18 cellular contexts compared by ENCODE assay signal in genomic region chr9:18390393-18390792, GRCh38.
A peak's percentile ranks its signal among the peaks of the same experiment; 100 is the strongest.
DNase-seq lines count a peak whose midpoint lies in the region; ATAC-seq and TF ChIP-seq lines count a peak whose summit lies in the region.
"Had no signal": no experiment of that assay in that cellular context is flagged by ENCODE, and none has a peak within 500 bp of the region (broad histone marks: within the 10 kb centered on the region; RNA-seq: fewer than 3 reads in every experiment).

No MANE protein-coding gene starts in this region.

- no peak overlapping the region for H3K27ac Mint-ChIP-seq in type B pancreatic cell
- H3K27ac Mint-ChIP-seq: activated B cell treated with CpG ODN at 0.5 μM for 24 hours; stimulated activated naive CD8-positive, alpha-beta T cell treated with anti-CD3 and anti-CD28 coated beads, Interleukin-15, amount 100 ng/mL, for 72 hours had no signal

- POLR2A ChIA-PET in AG04450 (lab: Yijun Ruan, JAX): no interaction called here

- no peaks in the 10 kb centered on the region for H3K27me3 Mint-ChIP-seq in type B pancreatic cell
- H3K27me3 Mint-ChIP-seq: activated B cell treated with CpG ODN at 0.5 μM for 24 hours; central memory CD8-positive, alpha-beta T cell had no signal

- H3K4me1 Mint-ChIP-seq in type B pancreatic cell (ENCODE audit: unreplicated experiment): peaks cover 8% of the 10 kb centered on the region
- H3K4me1 Mint-ChIP-seq: activated B cell treated with CpG ODN at 0.5 μM for 24 hours; central memory CD8-positive, alpha-beta T cell; stimulated activated naive CD8-positive, alpha-beta T cell treated with anti-CD3 and anti-CD28 coated beads, Interleukin-15, amount 100 ng/mL, for 72 hours had no signal

- H3K27me3 ChIP-seq in AG04450 (ENCODE audit: control insufficient read depth, insufficient read depth, low read length): no peaks in the 10 kb centered on the region
- H3K27me3 ChIP-seq: BLaER1 treated with 17β-estradiol and CSF1 and Interleukin-3, amounts not matched to agents 10 nM and 100 nM had no signal

- H3K36me3 Mint-ChIP-seq in type B pancreatic cell: no peaks in the 10 kb centered on the region

- H3K4me3 Mint-ChIP-seq in type B pancreatic cell: no peak overlapping the region
- H3K4me3 Mint-ChIP-seq: activated B cell treated with CpG ODN at 0.5 μM for 24 hours; central memory CD8-positive, alpha-beta T cell; stimulated activated naive CD8-positive, alpha-beta T cell treated with anti-CD3 and anti-CD28 coated beads, Interleukin-15, amount 100 ng/mL, for 72 hours had no signal

- CTCF ChIA-PET in AG04450 (lab: Charles Lee): interaction anchor here (1.1 to 2.2 kb wide), 2 partner anchors 80 to 135 kb away, joined by 3 to 9 read pairs; no protein-coding TSS in a partner anchor

- DNase-seq in AG04450 (ENCODE audit: low read depth, low spot score) (peak; percentile 7), ELF-1 (ENCODE audit: low read depth, low spot score) (peak; percentile 9), NCI-H774 (lab: John Stamatoyannopoulos, UW) (peak; percentile 27), fibroblast of the aortic adventitia (ENCODE audit: low read depth) (peak; percentile 74), NCI-H1048 (lab: John Stamatoyannopoulos, UW) (no peak), GM20000 (ENCODE audit: low spot score) (no peak), type B pancreatic cell (ENCODE audit: extremely low spot score, unreplicated experiment) (no peak)
- DNase-seq: activated B cell treated with CpG ODN at 0.5 μM for 24 hours; activated naive CD4-positive, alpha-beta T cell treated with Interleukin-2 at 50 U/mL for 16 hours; left colon; MM.1S; posterior cingulate gyrus; stimulated activated naive CD8-positive, alpha-beta T cell treated with anti-CD3 and anti-CD28 coated beads, Interleukin-15, amount 100 ng/mL, for 72 hours; SW 1271 had no signal

- no peak for ATAC-seq in HG03354 (IDR thresholded peaks at IDR 0.05; ENCODE audit: poor library complexity, severe bottlenecking, unreplicated experiment)
- ATAC-seq: GM12878; left colon; stimulated activated naive CD8-positive, alpha-beta T cell treated with anti-CD3 and anti-CD28 coated beads, Interleukin-15, amount 100 ng/mL, for 72 hours had no signal

- H3K27ac ChIP-seq in AG04450 (ENCODE audit: low read depth, low read length): no peak overlapping the region
- H3K27ac ChIP-seq: BLaER1 treated with 17β-estradiol and CSF1 and Interleukin-3, amounts not matched to agents 10 nM and 100 nM had no signal

- H3K4me3 ChIP-seq in AG04450 (ENCODE audit: low read depth, low read length) (no peak overlapping the region), fibroblast of the aortic adventitia (ENCODE audit: low read depth, low read length) (no peak overlapping the region)
- H3K4me3 ChIP-seq: BLaER1 treated with 17β-estradiol and CSF1 and Interleukin-3, amounts not matched to agents 10 nM and 100 nM; GM12878 had no signal

- TF ChIP-seq CTCF in AG04450 (IDR thresholded peaks at IDR 0.05; ENCODE audit: low read depth, low read length): no peak
- no peak for TF ChIP-seq CTCF in fibroblast of the aortic adventitia (IDR thresholded peaks at IDR 0.05; ENCODE audit: insufficient read depth, low read length)
- TF ChIP-seq CTCF in GM20000 (IDR thresholded peaks at IDR 0.05; ENCODE audit: extremely low read depth, missing control alignments): no peak
- no peak for TF ChIP-seq CTCF in type B pancreatic cell (conservative IDR thresholded peaks at IDR 0.05)

- H3K9me3 ChIP-seq in AG04450 (ENCODE audit: control insufficient read depth, insufficient read depth, low read length): no peaks in the 10 kb centered on the region
- H3K9me3 ChIP-seq: BLaER1 treated with 17β-estradiol and CSF1 and Interleukin-3, amounts not matched to agents 10 nM and 100 nM had no signal

- H3K9me3 Mint-ChIP-seq in type B pancreatic cell: no peaks in the 10 kb centered on the region
- H3K9me3 Mint-ChIP-seq: activated B cell treated with CpG ODN at 0.5 μM for 24 hours; central memory CD8-positive, alpha-beta T cell; stimulated activated naive CD8-positive, alpha-beta T cell treated with anti-CD3 and anti-CD28 coated beads, Interleukin-15, amount 100 ng/mL, for 72 hours had no signal

Comparison
In these comparisons a context has a peak if more than half of its experiments do, and no peak if none do; other contexts are left out.
1. DNase-seq: peak in AG04450 (single experiment), ELF-1 (single experiment), NCI-H774 (single experiment) and fibroblast of the aortic adventitia (single experiment); none in NCI-H1048 (single experiment), GM20000 (single experiment) and type B pancreatic cell (single experiment).